Comparison of ENCODE assay signal across 9 cellular contexts in genomic region chr1:46615735-46616134, GRCh38. TPM values are rescaled to one million over a fixed set of nuclear protein-coding genes. Genes with fewer than 3 reads are reported as not detected.
DNase-seq lines count a peak whose midpoint lies in the region; TF ChIP-seq lines count a peak whose summit lies in the region.
"Had no signal": no experiment of that assay in that cellular context is flagged by ENCODE, and none has a peak within 500 bp of the region (broad histone marks: within the 10 kb centered on the region; RNA-seq: fewer than 3 reads in every experiment).

No MANE protein-coding gene starts in this region.

- H3K4me2 ChIP-seq in Loucy (ENCODE audit: low read depth, low read length, poor library complexity, severe bottlenecking): peak overlapping the region; percentile 100
- H3K4me2 ChIP-seq in neural progenitor cell: peak overlapping the region; percentile 88

- H2AFZ ChIP-seq in Loucy (ENCODE audit: low read length): 0 out of 2 replicates have a peak overlapping the region, but pooled peaks have one; percentile 93
- H2AFZ ChIP-seq in neural progenitor cell (replicated peaks): no peak overlapping the region

- no peaks in the 10 kb centered on the region for H3K9me3 ChIP-seq in CD8-positive, alpha-beta memory T cell (ENCODE audit: low read length)
- no peaks in the 10 kb centered on the region for H3K9me3 ChIP-seq in Loucy (ENCODE audit: insufficient read depth, low read depth, low read length)
- no peaks in the 10 kb centered on the region for H3K9me3 ChIP-seq in neural progenitor cell (ENCODE audit: low read depth)

- H3K4me1 Mint-ChIP-seq in CD8-positive, alpha-beta memory T cell: peaks cover 47 to 64% (median 58%) of the 10 kb centered on the region in 3 donors
- H3K4me1 Mint-ChIP-seq in dendritic cell treated with granulocyte-macrophage colony-stimulating factor and Interleukin-4, amounts not matched to agents 40 ng/mL and 50 ng/mL, for 4 days (ENCODE audit: low read depth): peaks cover 92% of the 10 kb centered on the region
- H3K4me1 Mint-ChIP-seq in neural progenitor cell: peaks cover 22% of the 10 kb centered on the region

- peak overlapping the region; percentile 100 for H3K4me3 ChIP-seq in CD8-positive, alpha-beta memory T cell (ENCODE audit: low read length)
- H3K4me3 ChIP-seq in Loucy (ENCODE audit: low read length, poor library complexity, severe bottlenecking): peak overlapping the region; percentile 93
- peak overlapping the region; percentile 61 for H3K4me3 ChIP-seq in neural progenitor cell

- peaks cover 62% of the 10 kb centered on the region for H3K4me1 ChIP-seq in CD8-positive, alpha-beta memory T cell (ENCODE audit: insufficient read depth, low read length)
- H3K4me1 ChIP-seq in Loucy (ENCODE audit: insufficient read depth, low read length, poor library complexity, severe bottlenecking): peaks cover 72% of the 10 kb centered on the region
- peaks cover 28% of the 10 kb centered on the region for H3K4me1 ChIP-seq in neural progenitor cell

- H3K9ac ChIP-seq in Loucy (ENCODE audit: low read depth, low read length, poor library complexity, severe bottlenecking) (peak overlapping the region; percentile 78), neural progenitor cell (no peak overlapping the region)

- no peaks in the 10 kb centered on the region for H3K27me3 Mint-ChIP-seq in CD8-positive, alpha-beta memory T cell
- no peaks in the 10 kb centered on the region for H3K27me3 Mint-ChIP-seq in dendritic cell treated with granulocyte-macrophage colony-stimulating factor and Interleukin-4, amounts not matched to agents 40 ng/mL and 50 ng/mL, for 4 days
- peaks cover 6% of the 10 kb centered on the region for H3K27me3 Mint-ChIP-seq in neural progenitor cell (ENCODE audit: insufficient read depth, low read depth)

- H4K20me1 ChIP-seq in Loucy (ENCODE audit: insufficient read depth, low read length, poor library complexity, severe bottlenecking) (no peaks in the 10 kb centered on the region), neural progenitor cell (ENCODE audit: low read depth) (no peaks in the 10 kb centered on the region)

- CTCF ChIA-PET in CD8-positive, alpha-beta memory T cell (lab: Charles Lee): interaction anchor here (1.3 kb wide), 1 partner anchor 27 kb away, joined by 5 read pairs; no protein-coding TSS in a partner anchor

- H3K27ac Mint-ChIP-seq in CD8-positive, alpha-beta memory T cell: peak overlapping the region; percentile 80 to 99 (median 91)
- H3K27ac Mint-ChIP-seq in dendritic cell treated with granulocyte-macrophage colony-stimulating factor and Interleukin-4, amounts not matched to agents 40 ng/mL and 50 ng/mL, for 4 days: peak overlapping the region; percentile 92
- H3K27ac Mint-ChIP-seq in neural progenitor cell: no peak overlapping the region

- TF ChIP-seq CTCF in Loucy (conservative IDR thresholded peaks at IDR 0.05; ENCODE audit: low read length) (no peak), neural progenitor cell (IDR thresholded peaks at IDR 0.05) (no peak)

- H3K9me3 Mint-ChIP-seq in CD8-positive, alpha-beta memory T cell: no peaks in the 10 kb centered on the region
- H3K9me3 Mint-ChIP-seq in dendritic cell treated with granulocyte-macrophage colony-stimulating factor and Interleukin-4, amounts not matched to agents 40 ng/mL and 50 ng/mL, for 4 days: no peaks in the 10 kb centered on the region
- no peaks in the 10 kb centered on the region for H3K9me3 Mint-ChIP-seq in neural progenitor cell

- no peaks in the 10 kb centered on the region for H3K9me2 ChIP-seq in Loucy (replicated peaks; ENCODE audit: low read depth, low read length)

- intact Hi-C loops in dendritic cell treated with granulocyte-macrophage colony-stimulating factor and Interleukin-4, amounts not matched to agents 40 ng/mL and 50 ng/mL, for 4 days (cut with micrococcal nuclease): loop anchor here (2.0 to 10.0 kb wide), 3 partner anchors 33 to 103 kb away; partner anchors contain the start of genes ATPAF1 and EFCAB14

- peak overlapping the region; percentile 88 for H3K27ac ChIP-seq in CD8-positive, alpha-beta memory T cell (ENCODE audit: low read depth, low read length)
- H3K27ac ChIP-seq in neural progenitor cell: no peak overlapping the region

- H3K27me3 ChIP-seq in CD8-positive, alpha-beta memory T cell (ENCODE audit: insufficient read depth, low read length, poor library complexity, severe bottlenecking): no peaks in the 10 kb centered on the region
- H3K27me3 ChIP-seq in Loucy (ENCODE audit: insufficient read depth, low read length, poor library complexity, severe bottlenecking) (no peaks in the 10 kb centered on the region), neural progenitor cell (peaks cover 31% of the 10 kb centered on the region)

- H3F3A ChIP-seq in Loucy (ENCODE audit: low read depth) (no peaks in the 10 kb centered on the region), neural progenitor cell (ENCODE audit: low read depth) (peaks cover 30% of the 10 kb centered on the region)

- H3K4me3 Mint-ChIP-seq in CD8-positive, alpha-beta memory T cell: peak overlapping the region; percentile 90 to 96 (median 93)
- peak overlapping the region; percentile 85 for H3K4me3 Mint-ChIP-seq in dendritic cell treated with granulocyte-macrophage colony-stimulating factor and Interleukin-4, amounts not matched to agents 40 ng/mL and 50 ng/mL, for 4 days
- peak overlapping the region; percentile 82 for H3K4me3 Mint-ChIP-seq in neural progenitor cell

- peaks cover 0 to 22% (median 5%) of the 10 kb centered on the region in 3 donors for H3K36me3 Mint-ChIP-seq in CD8-positive, alpha-beta memory T cell
- peaks cover 56% of the 10 kb centered on the region for H3K36me3 Mint-ChIP-seq in dendritic cell treated with granulocyte-macrophage colony-stimulating factor and Interleukin-4, amounts not matched to agents 40 ng/mL and 50 ng/mL, for 4 days (ENCODE audit: low read depth)
- H3K36me3 Mint-ChIP-seq in neural progenitor cell: peaks cover 2% of the 10 kb centered on the region

- H3K36me3 ChIP-seq in CD8-positive, alpha-beta memory T cell (ENCODE audit: insufficient read depth, low read length): no peaks in the 10 kb centered on the region
- no peaks in the 10 kb centered on the region for H3K36me3 ChIP-seq in Loucy (ENCODE audit: insufficient read depth, low read length)
- no peaks in the 10 kb centered on the region for H3K36me3 ChIP-seq in neural progenitor cell

- no peak for DNase-seq in CD8-positive, alpha-beta memory T cell
- DNase-seq in neural progenitor cell (ENCODE audit: low spot score) (no peak), NCI-H446 (lab: John Stamatoyannopoulos, UW) (no peak), NCI-H1105 treated with DMSO at 0.1 percent for 48 hours (lab: John Stamatoyannopoulos, UW) (no peak), NCI-H524 treated with DMSO at 0.1 percent for 48 hours (lab: John Stamatoyannopoulos, UW) (no peak), MV-4-11 (lab: John Stamatoyannopoulos, UW) (no peak)

- H3K79me2 ChIP-seq in Loucy (ENCODE audit: insufficient read depth, low read length): peaks cover 19% of the 10 kb centered on the region; the same call in 1 of the 2 replicates
- H3K79me2 ChIP-seq in neural progenitor cell (ENCODE audit: low read depth): no peaks in the 10 kb centered on the region

- POLR2A ChIA-PET in CD8-positive, alpha-beta memory T cell (lab: Charles Lee): interaction anchor here (0.6 to 3.1 kb wide), 4 partner anchors 8 to 116 kb away, joined by 3 to 42 read pairs (median 4); partner anchors contain the start of gene MKNK1

RNA-seq across cellular contexts. Expression of gene MOB3C, which starts 0.9 kb away (rescaled TPM):
- 10 to 100 TPM; 10.3 to 11.3 TPM for total RNA-seq in CD8-positive, alpha-beta memory T cell
- polyA plus RNA-seq in CD8-positive, alpha-beta memory T cell: 26.0 TPM
- 1.1 and 2.3 TPM in 2 replicates for total RNA-seq in neural progenitor cell (ENCODE audit: low replicate concordance)

RNA-seq across cellular contexts. Expression of gene MKNK1, which starts 11.7 kb away (rescaled TPM):
- total RNA-seq in CD8-positive, alpha-beta memory T cell: 10 to 100 TPM; 27.9 to 32.4 TPM
- 39.0 TPM for polyA plus RNA-seq in CD8-positive, alpha-beta memory T cell
- 10.5 and 16.4 TPM in 2 replicates for total RNA-seq in neural progenitor cell (ENCODE audit: low replicate concordance)

RNA-seq across cellular contexts. Expression of gene ATPAF1, which starts 52.4 kb away (rescaled TPM):
- total RNA-seq in CD8-positive, alpha-beta memory T cell: 10 to 100 TPM; 40.2 to 42.3 TPM
- 75.8 TPM for polyA plus RNA-seq in CD8-positive, alpha-beta memory T cell
- total RNA-seq in neural progenitor cell (ENCODE audit: low replicate concordance): 65.1 and 79.3 TPM in 2 replicates

RNA-seq across cellular contexts. Expression of gene TEX38, which starts 55.9 kb away (rescaled TPM):
- not detected for total RNA-seq in CD8-positive, alpha-beta memory T cell
- polyA plus RNA-seq in CD8-positive, alpha-beta memory T cell: 0.37 TPM
- total RNA-seq in neural progenitor cell (ENCODE audit: low replicate concordance): not detected in 2 replicates
- total RNA-seq: myocyte had no signal
